6 cellular contexts compared by ENCODE assay signal in the genomic region with DNA sequence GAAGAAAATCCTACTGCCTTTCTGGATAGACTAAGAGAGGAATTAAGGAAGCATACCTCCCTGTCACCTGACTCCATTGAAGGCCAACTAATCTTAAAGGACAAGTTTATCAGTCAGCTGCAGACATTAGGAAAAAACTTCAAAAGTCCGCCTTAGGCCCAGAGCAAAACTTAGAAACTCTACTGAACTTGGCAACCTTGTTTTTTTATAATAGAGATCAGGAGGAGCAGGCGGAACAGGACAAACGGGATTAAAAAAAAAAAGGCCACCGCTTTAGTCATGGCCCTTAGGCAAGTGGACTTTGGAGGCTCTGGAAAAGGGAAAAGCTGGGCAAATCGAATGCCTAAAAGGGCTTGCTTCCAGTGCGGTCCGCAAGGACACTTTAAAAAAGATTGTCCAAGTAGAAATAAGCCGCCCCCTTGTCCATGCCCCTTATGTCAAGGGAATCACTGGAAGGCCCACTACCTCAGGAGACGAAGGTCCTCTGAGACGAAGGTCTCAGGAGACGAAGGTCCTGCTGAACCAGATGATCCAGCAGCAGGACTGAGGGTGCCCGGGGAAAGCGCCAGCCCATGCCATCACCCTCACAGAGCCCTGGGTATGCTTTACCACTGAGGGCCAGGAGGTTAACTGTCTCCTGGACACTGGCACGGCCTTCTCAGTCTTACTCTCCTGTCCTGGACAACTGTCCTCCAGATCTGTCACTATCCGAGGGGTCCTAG. TPM values are rescaled to one million over a fixed set of nuclear protein-coding genes. Genes with fewer than 3 reads are reported as not detected.
DNase-seq lines count a peak whose midpoint lies in the region; ATAC-seq and TF ChIP-seq lines count a peak whose summit lies in the region.
"Not testable (repeated sequence)": the region's sequence is repeated elsewhere in the genome, so short reads cannot be mapped to it uniquely, and the experiment has no call there.

No MANE protein-coding gene starts in this region.

- H3K4me1 ChIP-seq in PC-9 (replicated peaks; ENCODE audit: insufficient read depth), result peaks cover 35% of the 10 kb centered on the region

- H3K4me1 Mint-ChIP-seq in Calu3 (ENCODE audit: low read depth, unreplicated experiment), result peaks cover 37% of the 10 kb centered on the region
- H3K4me1 Mint-ChIP-seq in activated naive CD8-positive, alpha-beta T cell (ENCODE audit: low read depth), result peaks cover 65% of the 10 kb centered on the region
- peaks cover 65% of the 10 kb centered on the region for H3K4me1 Mint-ChIP-seq in central memory CD8-positive, alpha-beta T cell
- H3K4me1 Mint-ChIP-seq in natural killer cell, result peaks cover 54 to 55% of the 10 kb centered on the region in 2 donors

- ATAC-seq in central memory CD8-positive, alpha-beta T cell (replicated peaks; ENCODE audit: extremely low read depth, poor library complexity, severe bottlenecking); natural killer cell: not testable (repeated sequence)
- ATAC-seq in left lobe of liver, result peak; percentile 88

- H3K27me3 Mint-ChIP-seq in Calu3 (ENCODE audit: unreplicated experiment); activated naive CD8-positive, alpha-beta T cell; central memory CD8-positive, alpha-beta T cell; natural killer cell (ENCODE audit: low read depth in 2 of 2): not testable (repeated sequence)

- H3K9me2 ChIP-seq in PC-9 (ENCODE audit: insufficient read depth), result not testable (repeated sequence)

- H3K4me2 ChIP-seq in PC-9, result peak overlapping the region; percentile 88

- H3F3A ChIP-seq in PC-9 (ENCODE audit: insufficient read depth, low read depth), result peaks cover 21% of the 10 kb centered on the region

- TF ChIP-seq CTCF in Calu3 (IDR thresholded peaks at IDR 0.05; ENCODE audit: unreplicated experiment); PC-9 (conservative IDR thresholded peaks at IDR 0.05); natural killer cell (IDR thresholded peaks at IDR 0.05): not testable (repeated sequence)

- H3K9me3 ChIP-seq in PC-9 (ENCODE audit: insufficient read depth, low read depth), result not testable (repeated sequence)

- not testable (repeated sequence) for H4K20me1 ChIP-seq in PC-9 (ENCODE audit: insufficient read depth)

- POLR2A ChIA-PET in PC-9 (lab: Charles Lee; ENCODE audit: unreplicated experiment), result not testable (repeated sequence)

- peak overlapping the region; percentile 54; the same call in 1 of the 2 replicates for H3K4me3 ChIP-seq in PC-9

- H3K79me2 ChIP-seq in PC-9 (ENCODE audit: low read depth), result peaks cover 85% of the 10 kb centered on the region

- BruUV-seq in Calu3 (replicated peaks; lab: Mats Ljungman, UMichigan); PC-9 (replicated peaks; lab: Mats Ljungman, UMichigan): not testable (repeated sequence)

- H3K9me3 Mint-ChIP-seq in Calu3 (ENCODE audit: low read depth, unreplicated experiment); activated naive CD8-positive, alpha-beta T cell (ENCODE audit: low read depth); central memory CD8-positive, alpha-beta T cell; natural killer cell: not testable (repeated sequence)

- peak; percentile 66 for DNase-seq in Calu3
- DNase-seq in PC-9, result peak; percentile 84 to 85
- not testable (repeated sequence) for DNase-seq in central memory CD8-positive, alpha-beta T cell (ENCODE audit: low spot score in 2 of 2); natural killer cell
- peak; percentile 66 for DNase-seq in left lobe of liver (ENCODE audit: low spot score)

- CTCF ChIA-PET in Calu3 (lab: Charles Lee), result interaction anchor here (0.7 kb wide), 1 partner anchor 298 kb away, joined by 3 read pairs; no protein-coding TSS in a partner anchor
- CTCF ChIA-PET in PC-9 (lab: Charles Lee), result not testable (repeated sequence)

- H2AFZ ChIP-seq in PC-9, result not testable (repeated sequence)

- not testable (repeated sequence) for H3K36me3 ChIP-seq in PC-9 (ENCODE audit: low read depth)

- H3K4me3 Mint-ChIP-seq in Calu3 (ENCODE audit: low read depth, unreplicated experiment), result peak overlapping the region; percentile 47
- not testable (repeated sequence) for H3K4me3 Mint-ChIP-seq in activated naive CD8-positive, alpha-beta T cell; central memory CD8-positive, alpha-beta T cell; natural killer cell

- not testable (repeated sequence) for H3K27me3 ChIP-seq in PC-9 (ENCODE audit: insufficient read depth, low read depth)

- H3K27ac Mint-ChIP-seq in Calu3 (ENCODE audit: unreplicated experiment) (peak overlapping the region; percentile 81), natural killer cell (peak overlapping the region; percentile 16 to 21)
- H3K27ac Mint-ChIP-seq in activated naive CD8-positive, alpha-beta T cell, result peak overlapping the region; percentile 7
- peak overlapping the region; percentile 33 for H3K27ac Mint-ChIP-seq in central memory CD8-positive, alpha-beta T cell (ENCODE audit: low read depth)

- peaks cover 12% of the 10 kb centered on the region for H3K36me3 Mint-ChIP-seq in Calu3 (ENCODE audit: insufficient read depth, unreplicated experiment)
- H3K36me3 Mint-ChIP-seq in activated naive CD8-positive, alpha-beta T cell; natural killer cell: not testable (repeated sequence)
- peaks cover 17% of the 10 kb centered on the region for H3K36me3 Mint-ChIP-seq in central memory CD8-positive, alpha-beta T cell (ENCODE audit: insufficient read depth)

- intact Hi-C loops in Calu3 (cut with micrococcal nuclease; ENCODE audit: unreplicated experiment), result loop anchor here (1.0 kb wide), 1 partner anchor 9 kb away; a partner anchor contains a TSS
- intact Hi-C loops in PC-9 (cut with micrococcal nuclease; ENCODE audit: unreplicated experiment), result loop anchor here (1.0 to 10.0 kb wide), 3 partner anchors 9 to 315 kb away; a partner anchor contains a TSS
- intact Hi-C loops in natural killer cell (cut with micrococcal nuclease), result not testable (repeated sequence)

- H3K27ac ChIP-seq in PC-9, result peak overlapping the region; percentile 69

RNA-seq across cellular contexts. Expression of a gene that starts 8.2 kb away (rescaled TPM):
- 59.7 and 64.1 TPM in 2 replicates for total RNA-seq in Calu3 (2022)
- total RNA-seq in PC-9 (2021), result 45.3 and 47.0 TPM in 2 replicates
- total RNA-seq in left lobe of liver, result 22.3 TPM
- 100 to 1,000 TPM; 116 to 141 (median 128) TPM for total RNA-seq in natural killer cell

Comparison
In these comparisons a context has a peak if more than half of its experiments do, and no peak if none do; other contexts are left out.
1. H3K27ac Mint-ChIP-seq: peak in every context shown above with its lines; median percentile 81 in Calu3; 33 in central memory CD8-positive, alpha-beta T cell; 18 in natural killer cell; 7 in activated naive CD8-positive, alpha-beta T cell.